ENCODE assay signal across 14 cellular contexts in the genomic region with DNA sequence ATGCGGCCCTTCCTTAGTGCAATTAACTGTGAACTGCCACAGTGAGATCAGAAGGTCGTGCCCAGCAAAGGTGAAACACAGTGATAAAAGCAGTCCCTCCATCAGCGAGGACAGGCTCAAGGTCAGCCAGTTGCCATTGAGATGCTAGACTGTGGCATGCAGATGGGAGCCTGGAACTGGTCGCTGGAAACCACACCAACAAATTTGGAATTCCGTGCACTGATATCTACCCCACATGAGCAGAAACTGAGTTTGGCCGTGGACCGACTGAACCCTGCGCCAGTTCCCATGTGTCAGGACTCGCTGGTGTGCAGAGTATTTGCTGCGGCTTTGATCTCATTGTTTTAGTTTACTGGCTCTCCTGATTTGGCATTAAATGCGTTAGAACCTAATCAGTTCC.
"Had no signal": no experiment of that assay in that cellular context is flagged by ENCODE, and none has a peak within 500 bp of the region (broad histone marks: within the 10 kb centered on the region; RNA-seq: fewer than 3 reads in every experiment).

No MANE protein-coding gene starts in this region.

- H3K9me3 Mint-ChIP-seq: immature natural killer cell; stimulated activated effector memory CD8-positive, alpha-beta T cell treated with anti-CD3 and anti-CD28 coated beads, Interleukin-12 subunit alpha, Interleukin-12 subunit beta, amount 100 ng/mL, for 72 hours had no signal

- H3K27me3 ChIP-seq: suprapubic skin, thyroid gland had no signal

- H3K27ac Mint-ChIP-seq: immature natural killer cell; naive thymus-derived CD8-positive, alpha-beta T cell; stimulated activated effector memory CD8-positive, alpha-beta T cell treated with anti-CD3 and anti-CD28 coated beads, Interleukin-12 subunit alpha, Interleukin-12 subunit beta, amount 100 ng/mL, for 72 hours; type B pancreatic cell had no signal

- H3K27me3 Mint-ChIP-seq: type B pancreatic cell had no signal

- H3K4me1 ChIP-seq: parathyroid adenoma, suprapubic skin, thyroid gland had no signal

- H3K36me3 ChIP-seq: suprapubic skin, thyroid gland had no signal

- H3K4me3 Mint-ChIP-seq: immature natural killer cell; naive thymus-derived CD8-positive, alpha-beta T cell; stimulated activated effector memory CD8-positive, alpha-beta T cell treated with anti-CD3 and anti-CD28 coated beads, Interleukin-12 subunit alpha, Interleukin-12 subunit beta, amount 100 ng/mL, for 72 hours; type B pancreatic cell had no signal

- H3K27ac ChIP-seq: parathyroid adenoma, suprapubic skin, thyroid gland had no signal

- H3K36me3 Mint-ChIP-seq: immature natural killer cell; naive thymus-derived CD8-positive, alpha-beta T cell; stimulated activated effector memory CD8-positive, alpha-beta T cell treated with anti-CD3 and anti-CD28 coated beads, Interleukin-12 subunit alpha, Interleukin-12 subunit beta, amount 100 ng/mL, for 72 hours; type B pancreatic cell had no signal

- H3K9me3 ChIP-seq: suprapubic skin, thyroid gland had no signal

- DNase-seq: effector memory CD4-positive, alpha-beta T cell; immature natural killer cell; mesendoderm; naive thymus-derived CD8-positive, alpha-beta T cell; occipital lobe; stimulated activated CD4-positive, alpha-beta T cell treated with anti-CD3 and anti-CD28 coated beads, Interleukin-4, amount 100 ng/mL, for 1 hour; stimulated activated CD8-positive, alpha-beta memory T cell treated with anti-CD3 and anti-CD28 coated beads, Interleukin-4, amount 100 ng/mL, for 48 hours; stimulated activated naive CD8-positive, alpha-beta T cell treated with anti-CD3 and anti-CD28 coated beads, Interleukin-15, Interleukin-2, amounts not matched to agents 100 U/mL and 50 U/mL, for 24 hours; thyroid gland had no signal

- H3K4me3 ChIP-seq: suprapubic skin, thyroid gland had no signal

- ATAC-seq: esophagus mucosa; naive thymus-derived CD8-positive, alpha-beta T cell; stimulated activated effector memory CD8-positive, alpha-beta T cell treated with anti-CD3 and anti-CD28 coated beads, Interleukin-12 subunit alpha, Interleukin-12 subunit beta, amount 100 ng/mL, for 72 hours; stimulated activated naive CD8-positive, alpha-beta T cell treated with anti-CD3 and anti-CD28 coated beads, Interleukin-15, Interleukin-2, amounts not matched to agents 100 U/mL and 50 U/mL, for 24 hours had no signal

- H3K4me1 Mint-ChIP-seq: immature natural killer cell; naive thymus-derived CD8-positive, alpha-beta T cell; stimulated activated effector memory CD8-positive, alpha-beta T cell treated with anti-CD3 and anti-CD28 coated beads, Interleukin-12 subunit alpha, Interleukin-12 subunit beta, amount 100 ng/mL, for 72 hours had no signal
